In genomic region chr4:80165855-80166254, GRCh38 we compare ENCODE assay signal across 27 cellular contexts.
"Had no signal": no experiment of that assay in that cellular context is flagged by ENCODE, and none has a peak within 500 bp of the region (broad histone marks: within the 10 kb centered on the region; RNA-seq: fewer than 3 reads in every experiment).

No MANE protein-coding gene starts in this region.

- H3K4me3 ChIP-seq: left lung, lower lobe of right lung, pancreas, prostate gland, skin epidermis, spleen, suprapubic skin, thoracic aorta, tibial artery, upper lobe of right lung had no signal

- H3K36me3 ChIP-seq: left lung, lower lobe of right lung, pancreas, prostate gland, spleen, suprapubic skin, thoracic aorta, tibial artery, upper lobe of right lung had no signal

- DNase-seq: hippocampal formation; kidney; left colon; left lung; lower lobe of right lung; naive thymus-derived CD8-positive, alpha-beta T cell; nucleus accumbens; pancreas; posterior cingulate gyrus; retina; right cardiac atrium; spleen; stimulated activated CD4-positive, alpha-beta T cell treated with anti-CD3 and anti-CD28 coated beads, Interleukin-4, amount 100 ng/mL, for 24 hours; stimulated activated naive CD4-positive, alpha-beta T cell; tibial artery; trophoblast cell; upper lobe of right lung had no signal

- H3K27me3 ChIP-seq: left lung, pancreas, spleen, suprapubic skin, tibial artery had no signal

- ATAC-seq: left colon; left lung; lower lobe of right lung; naive thymus-derived CD8-positive, alpha-beta T cell; pancreas; right cardiac atrium; sciatic nerve; stimulated activated effector memory CD8-positive, alpha-beta T cell treated with anti-CD3 and anti-CD28 coated beads, Interleukin-12 subunit alpha, Interleukin-12 subunit beta, amount 100 ng/mL, for 72 hours; upper lobe of right lung had no signal

- H3K4me3 Mint-ChIP-seq: naive thymus-derived CD8-positive, alpha-beta T cell; nephron; neural crest cell; stimulated activated effector memory CD8-positive, alpha-beta T cell treated with anti-CD3 and anti-CD28 coated beads, Interleukin-12 subunit alpha, Interleukin-12 subunit beta, amount 100 ng/mL, for 72 hours; stimulated activated naive CD8-positive, alpha-beta T cell treated with anti-CD3 and anti-CD28 coated beads, Interleukin-15, Interleukin-2, amounts not matched to agents 100 ng/mL and 50 ng/mL, for 24 hours had no signal

- FAIRE-seq: kidney, urothelium cell line had no signal

- H3K27ac Mint-ChIP-seq: nephron; stimulated activated effector memory CD8-positive, alpha-beta T cell treated with anti-CD3 and anti-CD28 coated beads, Interleukin-12 subunit alpha, Interleukin-12 subunit beta, amount 100 ng/mL, for 72 hours; stimulated activated naive CD8-positive, alpha-beta T cell treated with anti-CD3 and anti-CD28 coated beads, Interleukin-15, Interleukin-2, amounts not matched to agents 100 ng/mL and 50 ng/mL, for 24 hours had no signal

- H3K9me3 ChIP-seq: left lung, lower lobe of right lung, pancreas, prostate gland, spleen, suprapubic skin, thoracic aorta, tibial artery, upper lobe of right lung had no signal

- H3K9me3 Mint-ChIP-seq: naive thymus-derived CD8-positive, alpha-beta T cell; nephron; neural crest cell; stimulated activated effector memory CD8-positive, alpha-beta T cell treated with anti-CD3 and anti-CD28 coated beads, Interleukin-12 subunit alpha, Interleukin-12 subunit beta, amount 100 ng/mL, for 72 hours; stimulated activated naive CD8-positive, alpha-beta T cell treated with anti-CD3 and anti-CD28 coated beads, Interleukin-15, Interleukin-2, amounts not matched to agents 100 ng/mL and 50 ng/mL, for 24 hours had no signal

- H3K4me1 Mint-ChIP-seq: nephron; neural crest cell; stimulated activated effector memory CD8-positive, alpha-beta T cell treated with anti-CD3 and anti-CD28 coated beads, Interleukin-12 subunit alpha, Interleukin-12 subunit beta, amount 100 ng/mL, for 72 hours had no signal

- H3K36me3 Mint-ChIP-seq: naive thymus-derived CD8-positive, alpha-beta T cell; stimulated activated effector memory CD8-positive, alpha-beta T cell treated with anti-CD3 and anti-CD28 coated beads, Interleukin-12 subunit alpha, Interleukin-12 subunit beta, amount 100 ng/mL, for 72 hours had no signal

- H3K4me1 ChIP-seq: left lung, lower lobe of right lung, pancreas, prostate gland, spleen, suprapubic skin, tibial artery, upper lobe of right lung had no signal

- H3K27me3 Mint-ChIP-seq: naive thymus-derived CD8-positive, alpha-beta T cell; stimulated activated naive CD8-positive, alpha-beta T cell treated with anti-CD3 and anti-CD28 coated beads, Interleukin-15, Interleukin-2, amounts not matched to agents 100 ng/mL and 50 ng/mL, for 24 hours had no signal

- H3K27ac ChIP-seq: left lung, lower lobe of right lung, pancreas, prostate gland, skin epidermis, spleen, suprapubic skin, thoracic aorta, tibial artery, upper lobe of right lung had no signal
